8 cellular contexts compared by ENCODE assay signal in the genomic region with DNA sequence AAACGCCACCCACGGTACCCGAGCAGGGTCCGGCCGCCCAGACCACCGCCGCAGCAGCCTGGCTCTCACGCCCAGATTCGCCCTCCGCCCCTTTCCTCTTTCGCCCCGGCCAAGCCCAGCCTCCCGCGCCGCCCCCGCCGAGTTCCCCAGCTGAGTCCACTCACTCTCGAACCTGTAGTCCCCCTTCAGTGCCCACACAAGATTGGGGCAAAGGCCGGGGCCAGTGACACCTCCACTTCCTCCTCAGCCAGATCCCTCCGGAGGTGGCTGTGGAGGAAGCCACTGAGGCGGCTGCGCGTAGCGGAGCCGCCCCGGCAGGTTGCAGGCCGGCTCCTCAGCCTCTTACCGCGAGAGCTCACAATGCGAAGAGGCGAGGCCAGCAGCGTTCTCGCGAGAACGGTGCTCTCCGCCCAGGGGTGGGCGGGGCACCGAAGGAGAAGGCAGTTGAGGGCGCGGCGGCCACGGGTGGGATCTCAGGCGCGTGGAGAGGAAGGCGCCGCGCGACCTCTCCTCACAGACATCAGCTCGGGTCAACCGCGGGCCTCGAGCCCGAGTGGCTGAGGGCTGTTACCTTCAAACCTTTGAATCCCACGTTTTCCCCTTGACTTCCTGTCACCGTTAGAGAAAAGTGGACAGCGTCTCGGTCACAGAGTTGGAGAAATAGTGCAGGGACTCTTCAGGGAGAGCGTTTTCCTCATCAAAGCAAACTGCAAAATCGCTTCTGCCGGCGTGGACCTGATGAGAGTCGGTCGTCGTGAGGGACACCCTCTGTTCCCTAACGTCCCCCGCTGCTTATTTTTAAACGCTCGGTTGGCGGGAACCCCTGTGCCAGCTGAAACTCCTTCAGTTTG. TPM values are rescaled to one million over a fixed set of nuclear protein-coding genes. Genes with fewer than 3 reads are reported as not detected.
DNase-seq lines count a peak whose midpoint lies in the region; ATAC-seq and TF ChIP-seq lines count a peak whose summit lies in the region.

Gene BTBD10 (minus strand): TSS at position 295 of the 851 bp plus-strand sequence. CDS start 18,098 bp downstream, outside the sequence.

- no peaks in the 10 kb centered on the region; the same call in 1 of the 2 replicates for H3F3A ChIP-seq in Loucy (ENCODE audit: low read depth)

- H3K79me2 ChIP-seq in Loucy (ENCODE audit: insufficient read depth, low read length), result peaks cover 44% of the 10 kb centered on the region

- peaks cover 11% of the 10 kb centered on the region for H3K36me3 Mint-ChIP-seq in activated T-helper 2 cell treated with anti-CD3 and anti-CD28 coated beads, Interferon-gamma antibody, Interleukin-2, Interleukin-4, amounts not matched to agents 10 μg/mL and 5 μg/mL and 100 μg/mL, durations not matched to agents 14 hours and 24 hours and 36 hours (ENCODE audit: low read depth)
- no peaks in the 10 kb centered on the region for H3K36me3 Mint-ChIP-seq in natural killer cell

- no peaks in the 10 kb centered on the region for H3K9me2 ChIP-seq in Loucy (replicated peaks; ENCODE audit: low read depth, low read length)

- H3K4me2 ChIP-seq in Loucy (ENCODE audit: low read depth, low read length, poor library complexity, severe bottlenecking), result peak within 1 kb of the TSS; percentile 90

- H3K4me1 ChIP-seq in Loucy (ENCODE audit: insufficient read depth, low read length, poor library complexity, severe bottlenecking) (peaks cover 43% of the 10 kb centered on the region), RWPE2 (ENCODE audit: insufficient read depth, poor library complexity, severe bottlenecking) (peaks cover 21% of the 10 kb centered on the region)

- H3K4me3 ChIP-seq in H7 (ENCODE audit: insufficient read depth, low read depth, low read length), result peak within 1 kb of the TSS; percentile 79
- peak within 1 kb of the TSS; percentile 89 for H3K4me3 ChIP-seq in Loucy (ENCODE audit: low read length, poor library complexity, severe bottlenecking)
- H3K4me3 ChIP-seq in RWPE2 (ENCODE audit: severe bottlenecking), result peak within 1 kb of the TSS; percentile 62
- peak within 1 kb of the TSS; percentile 89 for H3K4me3 ChIP-seq in fibroblast of mammary gland (ENCODE audit: control insufficient read depth, low read depth, low read length)

- ATAC-seq in RWPE2 (ENCODE audit: low read depth), result peak; percentile 95
- peak; percentile 98 to 100 (median 99) for ATAC-seq in natural killer cell

- TF ChIP-seq CTCF in Loucy (conservative IDR thresholded peaks at IDR 0.05; ENCODE audit: low read length), result no peak
- no peak for TF ChIP-seq CTCF in RWPE2 (IDR thresholded peaks at IDR 0.05; ENCODE audit: poor library complexity, severe bottlenecking)
- no peak for TF ChIP-seq CTCF in fibroblast of mammary gland (conservative IDR thresholded peaks at IDR 0.05; ENCODE audit: control insufficient read depth, insufficient read depth, low read depth, low read length)
- no peak for TF ChIP-seq CTCF in natural killer cell (IDR thresholded peaks at IDR 0.05)

- DNase-seq in ELR (ENCODE audit: low read depth) (peak; percentile 95), H7 (peak; percentile 93), RWPE2 (ENCODE audit: low spot score) (peak; percentile 92), fibroblast of mammary gland (ENCODE audit: low read depth) (peak; percentile 90), natural killer cell (peak; percentile 87)
- peak; percentile 91 for DNase-seq in activated T-helper 2 cell treated with anti-CD3 and anti-CD28 coated beads, Interferon-gamma antibody, Interleukin-2, Interleukin-4, amounts not matched to agents 10 μg/mL and 5 μg/mL and 100 μg/mL, durations not matched to agents 14 hours and 24 hours and 36 hours (ENCODE audit: low spot score)
- peak; percentile 84 to 93 (median 91) for DNase-seq in stimulated activated naive CD4-positive, alpha-beta T cell (lab: John Stamatoyannopoulos, UW)

- H3K4me1 Mint-ChIP-seq in activated T-helper 2 cell treated with anti-CD3 and anti-CD28 coated beads, Interferon-gamma antibody, Interleukin-2, Interleukin-4, amounts not matched to agents 10 μg/mL and 5 μg/mL and 100 μg/mL, durations not matched to agents 14 hours and 24 hours and 36 hours (ENCODE audit: low read depth), result peaks cover 30% of the 10 kb centered on the region
- H3K4me1 Mint-ChIP-seq in natural killer cell, result peaks cover 47 to 49% of the 10 kb centered on the region in 2 donors

- peaks cover 33% of the 10 kb centered on the region for H4K20me1 ChIP-seq in Loucy (ENCODE audit: insufficient read depth, low read length, poor library complexity, severe bottlenecking)

- H3K27me3 ChIP-seq in H7 (ENCODE audit: control insufficient read depth, insufficient read depth, low read length) (no peaks in the 10 kb centered on the region), Loucy (ENCODE audit: insufficient read depth, low read length, poor library complexity, severe bottlenecking) (no peaks in the 10 kb centered on the region), RWPE2 (ENCODE audit: insufficient read depth, poor library complexity, severe bottlenecking) (no peaks in the 10 kb centered on the region)

- peak within 1 kb of the TSS; percentile 86 for H3K9ac ChIP-seq in Loucy (ENCODE audit: low read depth, low read length, poor library complexity, severe bottlenecking)

- H3K27ac Mint-ChIP-seq in activated T-helper 2 cell treated with anti-CD3 and anti-CD28 coated beads, Interferon-gamma antibody, Interleukin-2, Interleukin-4, amounts not matched to agents 10 μg/mL and 5 μg/mL and 100 μg/mL, durations not matched to agents 14 hours and 24 hours and 36 hours, result peak within 1 kb of the TSS; percentile 93
- peak within 1 kb of the TSS; percentile 90 to 100 for H3K27ac Mint-ChIP-seq in natural killer cell

- H3K9me3 ChIP-seq in Loucy (ENCODE audit: insufficient read depth, low read depth, low read length), result no peaks in the 10 kb centered on the region
- no peaks in the 10 kb centered on the region for H3K9me3 ChIP-seq in RWPE2 (ENCODE audit: severe bottlenecking)

- peak within 1 kb of the TSS; percentile 93 for H2AFZ ChIP-seq in Loucy (ENCODE audit: low read length)

- H3K9me3 Mint-ChIP-seq in activated T-helper 2 cell treated with anti-CD3 and anti-CD28 coated beads, Interferon-gamma antibody, Interleukin-2, Interleukin-4, amounts not matched to agents 10 μg/mL and 5 μg/mL and 100 μg/mL, durations not matched to agents 14 hours and 24 hours and 36 hours, result no peaks in the 10 kb centered on the region
- no peaks in the 10 kb centered on the region for H3K9me3 Mint-ChIP-seq in natural killer cell

- intact Hi-C loops in activated T-helper 2 cell treated with anti-CD3 and anti-CD28 coated beads, Interferon-gamma antibody, Interleukin-2, Interleukin-4, amounts not matched to agents 10 μg/mL and 5 μg/mL and 100 μg/mL, durations not matched to agents 14 hours and 24 hours and 36 hours (cut with micrococcal nuclease), result loop anchor here (1.0 to 10.0 kb wide), 4 partner anchors 186 to 498 kb away; partner anchors contain the start of genes BMAL1 and FAR1
- intact Hi-C loops in natural killer cell (cut with micrococcal nuclease), result loop anchor here (1.0 to 5.0 kb wide), 2 partner anchors 186 to 205 kb away; partner anchors contain the start of genes BMAL1 and FAR1

- no peaks in the 10 kb centered on the region for H3K27me3 Mint-ChIP-seq in activated T-helper 2 cell treated with anti-CD3 and anti-CD28 coated beads, Interferon-gamma antibody, Interleukin-2, Interleukin-4, amounts not matched to agents 10 μg/mL and 5 μg/mL and 100 μg/mL, durations not matched to agents 14 hours and 24 hours and 36 hours (ENCODE audit: low read depth)
- H3K27me3 Mint-ChIP-seq in natural killer cell (ENCODE audit: low read depth in 2 of 2), result peaks cover 0 to 4% of the 10 kb centered on the region in 2 donors

- H3K36me3 ChIP-seq in H7 (replicated peaks; ENCODE audit: control insufficient read depth, insufficient read depth, low read length) (no peaks in the 10 kb centered on the region), Loucy (ENCODE audit: insufficient read depth, low read length) (no peaks in the 10 kb centered on the region), RWPE2 (ENCODE audit: low read depth) (no peaks in the 10 kb centered on the region)

- peak within 1 kb of the TSS; percentile 98 for H3K4me3 Mint-ChIP-seq in activated T-helper 2 cell treated with anti-CD3 and anti-CD28 coated beads, Interferon-gamma antibody, Interleukin-2, Interleukin-4, amounts not matched to agents 10 μg/mL and 5 μg/mL and 100 μg/mL, durations not matched to agents 14 hours and 24 hours and 36 hours (ENCODE audit: low read depth)
- peak within 1 kb of the TSS; percentile 96 for H3K4me3 Mint-ChIP-seq in natural killer cell

- H3K27ac ChIP-seq in RWPE2 (ENCODE audit: poor library complexity, severe bottlenecking), result peak within 1 kb of the TSS; percentile 78

RNA-seq across cellular contexts. Expression of gene BTBD10, which starts in this region (rescaled TPM):
- 25.9 and 27.7 TPM in 2 replicates for total RNA-seq in H7 (2014; rRNA removed; shearing (Covaris generic))
- total RNA-seq in activated T-helper 2 cell treated with anti-CD3 and anti-CD28 coated beads, Interferon-gamma antibody, Interleukin-2, Interleukin-4, amounts not matched to agents 10 μg/mL and 5 μg/mL and 100 μg/mL, durations not matched to agents 14 hours and 24 hours and 36 hours, result 22.6 and 24.9 TPM in 2 replicates
- 10 to 100 TPM; 18.0 to 26.9 (median 23.2) TPM for total RNA-seq in natural killer cell

Comparison
In these comparisons a context has a peak if more than half of its experiments do, and no peak if none do; other contexts are left out.
1. Peak in every context shown above with its lines: DNase-seq, ATAC-seq, H3K4me3 ChIP-seq and H3K27ac ChIP-seq.